Comparison of ENCODE assay signal across 8 cellular contexts in genomic region chr17:47802341-47803022, GRCh38. TPM values are rescaled to one million over a fixed set of nuclear protein-coding genes. Genes with fewer than 3 reads are reported as not detected.
DNase-seq lines count a peak whose midpoint lies in the region; ATAC-seq and TF ChIP-seq lines count a peak whose summit lies in the region.

No MANE protein-coding gene starts in this region.

- intact Hi-C loops in natural killer cell (cut with micrococcal nuclease) (loop anchor here (1.0 kb wide), 1 partner anchor 138 kb away; no protein-coding TSS in a partner anchor), stomach (cut with DNase I; ENCODE audit: low total_unique reads) (no loop called here)

- H3K4me1 Mint-ChIP-seq in GM23338 = no peaks in the 10 kb centered on the region
- peaks cover 2 to 6% of the 10 kb centered on the region in 2 donors for H3K4me1 Mint-ChIP-seq in effector memory CD8-positive, alpha-beta T cell (ENCODE audit: low read depth in 2 of 2)
- no peaks in the 10 kb centered on the region for H3K4me1 Mint-ChIP-seq in natural killer cell

- H3K27ac ChIP-seq in GM23338 (ENCODE audit: low read depth) (no peak overlapping the region), stomach (no peak overlapping the region)

- no peaks in the 10 kb centered on the region for H3K9me2 ChIP-seq in GM23338 (ENCODE audit: insufficient read depth)

- H3K4me3 Mint-ChIP-seq in GM23338 (no peak overlapping the region), natural killer cell (no peak overlapping the region)
- no peak overlapping the region for H3K4me3 Mint-ChIP-seq in effector memory CD8-positive, alpha-beta T cell

- peak; percentile 98 for ATAC-seq in GM23338
- peak; percentile 93 for ATAC-seq in effector memory CD8-positive, alpha-beta T cell (replicated peaks)
- ATAC-seq in natural killer cell = peak; percentile 66 to 91 (median 84)
- no peak for ATAC-seq in HG03159 (IDR thresholded peaks at IDR 0.05; ENCODE audit: unreplicated experiment)

- H3K27me3 ChIP-seq in GM23338 (ENCODE audit: insufficient read depth) (no peaks in the 10 kb centered on the region), stomach (no peaks in the 10 kb centered on the region)

- no peaks in the 10 kb centered on the region; the same call in 1 of the 2 replicates for H4K20me1 ChIP-seq in GM23338 (replicated peaks; ENCODE audit: insufficient read depth)

- no peak overlapping the region for H3K4me2 ChIP-seq in GM23338

- no peak for TF ChIP-seq EP300 in stomach (IDR thresholded peaks at IDR 0.05)

- TF ChIP-seq POLR2A in stomach (IDR thresholded peaks at IDR 0.05) = no peak

- H3F3A ChIP-seq in GM23338 (replicated peaks; ENCODE audit: low read depth) = no peaks in the 10 kb centered on the region

- H3K27me3 Mint-ChIP-seq in GM23338 (ENCODE audit: insufficient read depth, low read depth, poor library complexity) (peaks cover 8% of the 10 kb centered on the region), natural killer cell (ENCODE audit: low read depth in 2 of 2) (no peaks in the 10 kb centered on the region)
- H3K27me3 Mint-ChIP-seq in effector memory CD8-positive, alpha-beta T cell = peaks cover 0 to 7% of the 10 kb centered on the region in 2 donors

- H3K4me1 ChIP-seq in GM23338 (ENCODE audit: insufficient read depth) (no peaks in the 10 kb centered on the region), stomach (no peaks in the 10 kb centered on the region)

- H3K27ac Mint-ChIP-seq in GM23338 (no peak overlapping the region), natural killer cell (peak overlapping the region in 1 of 2 donors; percentile 67)
- peak overlapping the region in 1 of 2 donors; percentile 19 for H3K27ac Mint-ChIP-seq in effector memory CD8-positive, alpha-beta T cell

- WGBS in stomach, 5 donors = 29 to 36% (median 30%) methylated on average over 9 of the region's 9 CpGs

- H3K4me3 ChIP-seq in GM23338 (no peak overlapping the region), stomach (no peak overlapping the region)

- no peak overlapping the region for H2AFZ ChIP-seq in GM23338

- peak; percentile 51 for DNase-seq in Ammon's horn (ENCODE audit: low spot score)
- peak; percentile 91 for DNase-seq in GM23338 (ENCODE audit: low spot score)
- DNase-seq in NCI-H345 (lab: John Stamatoyannopoulos, UW) = peak; percentile 69
- peak; percentile 56 for DNase-seq in activated CD4-positive, alpha-beta T cell treated with anti-CD3 and anti-CD28 coated beads, Interleukin-2, amount 50 U/mL, for 1 hour
- peak; percentile 49 to 57 (median 51) for DNase-seq in effector memory CD8-positive, alpha-beta T cell
- DNase-seq in natural killer cell = no peak
- peak; percentile 64 for DNase-seq in stomach

- H3K9me3 ChIP-seq in stomach = no peaks in the 10 kb centered on the region

- H3K9me3 Mint-ChIP-seq in GM23338 = no peaks in the 10 kb centered on the region
- H3K9me3 Mint-ChIP-seq in effector memory CD8-positive, alpha-beta T cell = no peaks in the 10 kb centered on the region
- no peaks in the 10 kb centered on the region for H3K9me3 Mint-ChIP-seq in natural killer cell

- H3K36me3 ChIP-seq in GM23338 (ENCODE audit: insufficient read depth) (no peaks in the 10 kb centered on the region), stomach (peaks cover 12 to 19% (median 15%) of the 10 kb centered on the region in 4 donors)

- H3K36me3 Mint-ChIP-seq in GM23338 (ENCODE audit: low read depth) (no peaks in the 10 kb centered on the region), natural killer cell (no peaks in the 10 kb centered on the region)
- H3K36me3 Mint-ChIP-seq in effector memory CD8-positive, alpha-beta T cell (ENCODE audit: insufficient read depth) = peaks cover 18% of the 10 kb centered on the region

- no peaks in the 10 kb centered on the region for H3K79me2 ChIP-seq in GM23338 (replicated peaks; ENCODE audit: insufficient read depth)

- peak; percentile 65 to 83 for TF ChIP-seq CTCF in GM23338 (conservative IDR thresholded peaks at IDR 0.05; ENCODE audit: low read depth in 2 of 2)
- peak; percentile 72 for TF ChIP-seq CTCF in natural killer cell (IDR thresholded peaks at IDR 0.05)
- peak in 4 of 7 experiments; percentile 32 to 43 (median 38) for TF ChIP-seq CTCF in stomach (IDR thresholded peaks at IDR 0.05)

TF ChIP-seq in GM23338, 12 proteins besides CTCF, POLR2A, EP300 and RAD21 (continues in another document):
- TF ChIP-seq JUNB (IDR thresholded peaks at IDR 0.05; ENCODE audit: unreplicated experiment) (no peak), ZNF114 (CRISPR knock-in tag; IDR thresholded peaks at IDR 0.05) (no peak), STAT1 (IDR thresholded peaks at IDR 0.05; ENCODE audit: unreplicated experiment) (no peak)
- TF ChIP-seq, protein P1, sequence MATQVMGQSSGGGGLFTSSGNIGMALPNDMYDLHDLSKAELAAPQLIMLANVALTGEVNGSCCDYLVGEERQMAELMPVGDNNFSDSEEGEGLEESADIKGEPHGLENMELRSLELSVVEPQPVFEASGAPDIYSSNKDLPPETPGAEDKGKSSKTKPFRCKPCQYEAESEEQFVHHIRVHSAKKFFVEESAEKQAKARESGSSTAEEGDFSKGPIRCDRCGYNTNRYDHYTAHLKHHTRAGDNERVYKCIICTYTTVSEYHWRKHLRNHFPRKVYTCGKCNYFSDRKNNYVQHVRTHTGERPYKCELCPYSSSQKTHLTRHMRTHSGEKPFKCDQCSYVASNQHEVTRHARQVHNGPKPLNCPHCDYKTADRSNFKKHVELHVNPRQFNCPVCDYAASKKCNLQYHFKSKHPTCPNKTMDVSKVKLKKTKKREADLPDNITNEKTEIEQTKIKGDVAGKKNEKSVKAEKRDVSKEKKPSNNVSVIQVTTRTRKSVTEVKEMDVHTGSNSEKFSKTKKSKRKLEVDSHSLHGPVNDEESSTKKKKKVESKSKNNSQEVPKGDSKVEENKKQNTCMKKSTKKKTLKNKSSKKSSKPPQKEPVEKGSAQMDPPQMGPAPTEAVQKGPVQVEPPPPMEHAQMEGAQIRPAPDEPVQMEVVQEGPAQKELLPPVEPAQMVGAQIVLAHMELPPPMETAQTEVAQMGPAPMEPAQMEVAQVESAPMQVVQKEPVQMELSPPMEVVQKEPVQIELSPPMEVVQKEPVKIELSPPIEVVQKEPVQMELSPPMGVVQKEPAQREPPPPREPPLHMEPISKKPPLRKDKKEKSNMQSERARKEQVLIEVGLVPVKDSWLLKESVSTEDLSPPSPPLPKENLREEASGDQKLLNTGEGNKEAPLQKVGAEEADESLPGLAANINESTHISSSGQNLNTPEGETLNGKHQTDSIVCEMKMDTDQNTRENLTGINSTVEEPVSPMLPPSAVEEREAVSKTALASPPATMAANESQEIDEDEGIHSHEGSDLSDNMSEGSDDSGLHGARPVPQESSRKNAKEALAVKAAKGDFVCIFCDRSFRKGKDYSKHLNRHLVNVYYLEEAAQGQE (IDR thresholded peaks at IDR 0.05; ENCODE audit: unreplicated experiment) = no peak

RNA-seq across cellular contexts. Expression of gene OSBPL7, which starts 19.1 kb away (rescaled TPM):
- 8.1 and 9.8 TPM in 2 replicates for total RNA-seq in GM23338 (2014; rRNA removed; shearing (Covaris generic))
- polyA plus RNA-seq in GM23338 (2016; fragmentation: Nextera tagmentation; extraction: Ambion mirVana) (3.4 and 3.7 TPM in 2 replicates), stomach (10 to 100 TPM in 2 of 3 donors, 1 to 10 TPM in 1; 7.9 to 22.6 (median 19.4) TPM)
- total RNA-seq in natural killer cell (100 to 1,000 TPM; 113 to 162 (median 119) TPM), stomach (100 to 1,000 TPM in 3 of 5 donors, 10 to 100 TPM in 2; 26.3 to 330 (median 141) TPM)

RNA-seq across cellular contexts. Expression of gene MRPL10, which starts 28.9 kb away (rescaled TPM):
- total RNA-seq in GM23338 (2014; rRNA removed; shearing (Covaris generic)) = 74.7 and 75.8 TPM in 2 replicates
- polyA plus RNA-seq in GM23338 (2016; fragmentation: Nextera tagmentation; extraction: Ambion mirVana) = 50.2 and 53.5 TPM in 2 replicates
- 100 to 1,000 TPM; 106 to 232 (median 144) TPM for total RNA-seq in natural killer cell
- 10 to 100 TPM in 4 of 5 donors, 1 to 10 TPM in 1; 7.8 to 85.2 (median 24.6) TPM for total RNA-seq in stomach
- 10 to 100 TPM; 37.1 to 69.7 (median 38.1) TPM for polyA plus RNA-seq in stomach

RNA-seq across cellular contexts. Expression of gene LRRC46, which starts 29.0 kb away (rescaled TPM):
- total RNA-seq in GM23338 (2014; rRNA removed; shearing (Covaris generic)) = 0.35 TPM in 1 of 2 replicates, not detected in the other
- polyA plus RNA-seq in GM23338 (2016; fragmentation: Nextera tagmentation; extraction: Ambion mirVana) = 0.14 and 0.18 TPM in 2 replicates
- total RNA-seq in natural killer cell = 1 to 10 TPM; 1.7 to 3.1 (median 2.7) TPM
- not detected for total RNA-seq in stomach
- polyA plus RNA-seq in stomach = under 1 TPM; 0.31 to 0.75 (median 0.48) TPM

RNA-seq across cellular contexts. Expression of gene SCRN2, which starts 38.6 kb away (rescaled TPM):
- 39.1 and 40.6 TPM in 2 replicates for total RNA-seq in GM23338 (2014; rRNA removed; shearing (Covaris generic))
- polyA plus RNA-seq in GM23338 (2016; fragmentation: Nextera tagmentation; extraction: Ambion mirVana) = 44.0 and 45.5 TPM in 2 replicates
- total RNA-seq in natural killer cell = 10 to 100 TPM; 33.7 to 38.0 (median 35.7) TPM
- total RNA-seq in stomach = 10 to 100 TPM in 4 of 5 donors, 1 to 10 TPM in 1; 7.0 to 44.9 (median 22.2) TPM
- polyA plus RNA-seq in stomach = 10 to 100 TPM; 30.5 to 38.3 (median 32.1) TPM

RNA-seq across cellular contexts. Expression of gene SP6, which starts 48.5 kb away (rescaled TPM):
- total RNA-seq in GM23338 (2014; rRNA removed; shearing (Covaris generic)) = 0.82 and 1.0 TPM in 2 replicates
- polyA plus RNA-seq in GM23338 (2016; fragmentation: Nextera tagmentation; extraction: Ambion mirVana) (0.13 and 0.23 TPM in 2 replicates), stomach (under 1 TPM; 0.31 to 0.38 (median 0.31) TPM)
- total RNA-seq in natural killer cell (under 1 TPM in 2 of 3 donors, not detected in 1; 0.09 TPM), stomach (1 to 10 TPM in 1 of 5 donors, under 1 TPM in 1, not detected in 3; 0.92 to 3.0 TPM)
